In genomic region chr12:49622501-49623141, GRCh38 we compare ENCODE assay signal across 8 cellular contexts. TPM values are rescaled to one million over a fixed set of nuclear protein-coding genes. Genes with fewer than 3 reads are reported as not detected.
DNase-seq lines count a peak whose midpoint lies in the region; ATAC-seq and FAIRE-seq lines count a peak whose summit lies in the region.

No MANE protein-coding gene starts in this region.

- H2AFZ ChIP-seq in trophoblast cell (ENCODE audit: insufficient read depth, low read length, poor library complexity) = peak overlapping the region; percentile 92

- H2BK5ac ChIP-seq in trophoblast cell (ENCODE audit: low read depth, low read length, poor library complexity) = no peak overlapping the region

- no peak overlapping the region for H2BK12ac ChIP-seq in trophoblast cell (ENCODE audit: low read length)

- WGBS in trophoblast cell (ENCODE audit: extremely low coverage, insufficient coverage, insufficient read length) = no CpG with 5 or more reads among the region's 22 CpGs

- no peak overlapping the region for H3K23ac ChIP-seq in trophoblast cell (ENCODE audit: low read length)

- peak; percentile 67 for DNase-seq in NCI-H82 (lab: John Stamatoyannopoulos, UW)
- DNase-seq in NCI-H82 treated with DMSO at 0.1 percent for 48 hours (lab: John Stamatoyannopoulos, UW; ENCODE audit: unreplicated experiment) = no peak
- DNase-seq in NT2/D1 (ENCODE audit: low read depth, low spot score) = no peak
- DNase-seq in activated effector memory CD4-positive, alpha-beta T cell treated with Interleukin-2 at 50 U/mL for 16 hours = peak; percentile 35
- peak; percentile 49 for DNase-seq in Right ventricle myocardium superior
- DNase-seq in trophoblast cell = peak; percentile 36 to 56
- DNase-seq in urothelium cell line (ENCODE audit: low spot score) = no peak

- H2BK120ac ChIP-seq in trophoblast cell (ENCODE audit: insufficient read depth, low read length, poor library complexity) = no peak overlapping the region

- intact Hi-C loops in Right ventricle myocardium superior (cut with DNase I) = no loop called here

- H3K27ac ChIP-seq in trophoblast cell (ENCODE audit: low read depth, low read length) = peak overlapping the region; percentile 5

- peak overlapping the region; percentile 90 for H3K9ac ChIP-seq in NT2/D1 (ENCODE audit: insufficient read length, low read depth)
- peak overlapping the region; percentile 60 for H3K9ac ChIP-seq in trophoblast cell (ENCODE audit: low read length)

- H4K12ac ChIP-seq in trophoblast cell (ENCODE audit: low read depth, low read length) = peak overlapping the region; percentile 70

- ATAC-seq in HG02973 (IDR thresholded peaks at IDR 0.05; ENCODE audit: unreplicated experiment) (peak; percentile 19), Right ventricle myocardium superior (ENCODE audit: poor library complexity) (peak; percentile 51)

- peak overlapping the region; percentile 17 for H4K91ac ChIP-seq in trophoblast cell (ENCODE audit: low read depth, low read length)

- H3K14ac ChIP-seq in trophoblast cell (ENCODE audit: low read length) = peak overlapping the region; percentile 58

- H3K18ac ChIP-seq in trophoblast cell (ENCODE audit: low read length) = no peak overlapping the region

- peak overlapping the region; percentile 17 for H3K4ac ChIP-seq in trophoblast cell (ENCODE audit: low read depth, low read length)

- peak overlapping the region; percentile 66 for H3K4me3 ChIP-seq in NT2/D1 (ENCODE audit: insufficient read length, low read depth)
- H3K4me3 ChIP-seq in trophoblast cell (ENCODE audit: low read depth, low read length) = peak overlapping the region; percentile 70

- peaks cover 4% of the 10 kb centered on the region for H3K79me2 ChIP-seq in trophoblast cell (ENCODE audit: control insufficient read depth, insufficient read depth, low read length, poor library complexity)

- H3K9me3 ChIP-seq in NT2/D1 (ENCODE audit: insufficient read depth, low read length) (no peaks in the 10 kb centered on the region), trophoblast cell (ENCODE audit: insufficient read depth, low read depth, low read length) (no peaks in the 10 kb centered on the region)

- no peaks in the 10 kb centered on the region for H3K36me3 ChIP-seq in NT2/D1 (ENCODE audit: insufficient read depth, insufficient read length, low read length)
- H3K36me3 ChIP-seq in trophoblast cell (ENCODE audit: control insufficient read depth in 1 of 2, insufficient read depth in 2 of 2, low read length in 2 of 2) = no peaks in the 10 kb centered on the region

- H2AK5ac ChIP-seq in trophoblast cell (ENCODE audit: low read length) = no peak overlapping the region

- peak overlapping the region; percentile 71 for H3K4me2 ChIP-seq in trophoblast cell (ENCODE audit: low read length)

- no peak for FAIRE-seq in urothelium cell line (lab: Jason Lieb, UNC)

- peak overlapping the region; percentile 84 for H4K8ac ChIP-seq in trophoblast cell (ENCODE audit: low read depth, low read length)

- H3K27me3 ChIP-seq in NT2/D1 (ENCODE audit: insufficient read depth, insufficient read length) = peaks cover 18% of the 10 kb centered on the region
- no peaks in the 10 kb centered on the region for H3K27me3 ChIP-seq in trophoblast cell (ENCODE audit: insufficient read depth, low read length)

- peaks cover 7% of the 10 kb centered on the region for H3K79me1 ChIP-seq in trophoblast cell (ENCODE audit: low read length)

- no peaks in the 10 kb centered on the region for H3K4me1 ChIP-seq in NT2/D1 (ENCODE audit: insufficient read depth, insufficient read length)
- peaks cover 6 to 9% of the 10 kb centered on the region in 2 experiments for H3K4me1 ChIP-seq in trophoblast cell (ENCODE audit: control insufficient read depth in 1 of 2, insufficient read depth in 2 of 2, low read length in 2 of 2)

RNA-seq across cellular contexts. Expression of gene PRPF40B, which starts 0.7 kb away (rescaled TPM):
- total RNA-seq in Right ventricle myocardium superior = 19.1 TPM
- polyA plus RNA-seq in trophoblast cell (2013) = 6.0 and 6.4 TPM in 2 replicates

RNA-seq across cellular contexts. Expression of gene FAM186B, which starts 17.2 kb away (rescaled TPM):
- 0.46 TPM for total RNA-seq in Right ventricle myocardium superior
- 0.03 and 0.08 TPM in 2 replicates for polyA plus RNA-seq in trophoblast cell (2013)

RNA-seq across cellular contexts. Expression of gene MCRS1, which starts 54.7 kb away (rescaled TPM):
- 83.0 TPM for total RNA-seq in Right ventricle myocardium superior
- polyA plus RNA-seq in trophoblast cell (2013) = 39.0 and 41.3 TPM in 2 replicates

Comparison
In these comparisons a context has a peak if more than half of its experiments do, and no peak if none do; other contexts are left out.
1. DNase-seq: peak in NCI-H82 (single experiment), activated effector memory CD4-positive, alpha-beta T cell treated with Interleukin-2 at 50 U/mL for 16 hours (single experiment), Right ventricle myocardium superior (single experiment) and trophoblast cell (2 of 2); none in NCI-H82 treated with DMSO at 0.1 percent for 48 hours (single experiment), NT2/D1 (single experiment) and urothelium cell line (single experiment).